Comparison of ENCODE assay signal across 27 cellular contexts in the genomic region with DNA sequence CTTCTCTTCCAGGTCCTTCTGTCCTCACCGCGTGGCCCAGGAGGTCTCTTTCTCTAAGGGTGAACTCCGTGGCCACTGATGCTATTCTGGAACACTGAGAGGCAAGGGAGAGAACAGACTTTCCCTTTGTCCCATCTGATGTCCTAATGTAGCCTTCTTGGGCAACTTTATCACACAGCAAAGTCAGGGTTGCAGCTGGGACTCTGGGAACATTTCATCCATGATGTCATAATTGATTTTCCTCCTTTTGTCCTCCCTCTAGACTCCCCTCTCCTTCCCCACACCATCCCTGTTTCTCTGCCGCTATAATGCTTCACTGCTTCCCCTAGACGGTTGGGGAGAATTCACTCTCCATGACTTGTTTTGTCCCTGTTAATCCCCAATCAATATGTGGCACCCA.
"Had no signal": no experiment of that assay in that cellular context is flagged by ENCODE, and none has a peak within 500 bp of the region (broad histone marks: within the 10 kb centered on the region; RNA-seq: fewer than 3 reads in every experiment).

No MANE protein-coding gene starts in this region.

- H3K36me3 ChIP-seq: neutrophil, pancreas, prostate gland, suprapubic skin, tibial artery, transverse colon, upper lobe of right lung, uterus had no signal

- H3K4me3 Mint-ChIP-seq: naive B cell; naive thymus-derived CD8-positive, alpha-beta T cell; natural killer cell treated with Interleukin-12 subunit alpha and Interleukin-12 subunit beta and Interleukin-15 and Interleukin-18, amount 100 ng/mL, for 72 hours; nephron progenitor cell; neural crest cell; stimulated activated effector memory CD8-positive, alpha-beta T cell treated with anti-CD3 and anti-CD28 coated beads, Interleukin-12 subunit alpha, Interleukin-12 subunit beta, amount 100 ng/mL, for 72 hours; stimulated activated naive CD8-positive, alpha-beta T cell treated with anti-CD3 and anti-CD28 coated beads, Interleukin-15, amount 100 ng/mL, for 72 hours; type B pancreatic cell had no signal

- H3K27ac ChIP-seq: neutrophil, pancreas, prostate gland, suprapubic skin, testis, tibial artery, upper lobe of right lung, uterus had no signal

- H3K36me3 Mint-ChIP-seq: naive B cell; naive thymus-derived CD8-positive, alpha-beta T cell; natural killer cell treated with Interleukin-12 subunit alpha and Interleukin-12 subunit beta and Interleukin-15 and Interleukin-18, amount 100 ng/mL, for 72 hours; stimulated activated effector memory CD8-positive, alpha-beta T cell treated with anti-CD3 and anti-CD28 coated beads, Interleukin-12 subunit alpha, Interleukin-12 subunit beta, amount 100 ng/mL, for 72 hours; type B pancreatic cell had no signal

- H3K27me3 Mint-ChIP-seq: natural killer cell treated with Interleukin-12 subunit alpha and Interleukin-12 subunit beta and Interleukin-15 and Interleukin-18, amount 100 ng/mL, for 72 hours; stimulated activated naive CD8-positive, alpha-beta T cell treated with anti-CD3 and anti-CD28 coated beads, Interleukin-15, amount 100 ng/mL, for 72 hours; type B pancreatic cell had no signal

- ATAC-seq: naive thymus-derived CD8-positive, alpha-beta T cell; natural killer cell treated with Interleukin-12 subunit alpha and Interleukin-12 subunit beta and Interleukin-15 and Interleukin-18, amount 100 ng/mL, for 72 hours; right cardiac atrium; sciatic nerve; stimulated activated effector memory CD8-positive, alpha-beta T cell treated with anti-CD3 and anti-CD28 coated beads, Interleukin-12 subunit alpha, Interleukin-12 subunit beta, amount 100 ng/mL, for 72 hours; stimulated activated naive CD8-positive, alpha-beta T cell treated with anti-CD3 and anti-CD28 coated beads, Interleukin-15, amount 100 ng/mL, for 72 hours; stimulated activated naive CD8-positive, alpha-beta T cell treated with anti-CD3 and anti-CD28 coated beads, Interleukin-15, Interleukin-2, amounts not matched to agents 100 U/mL and 50 U/mL, for 24 hours; upper lobe of right lung had no signal

- H3K4me1 Mint-ChIP-seq: naive B cell; naive thymus-derived CD8-positive, alpha-beta T cell; neural crest cell; stimulated activated effector memory CD8-positive, alpha-beta T cell treated with anti-CD3 and anti-CD28 coated beads, Interleukin-12 subunit alpha, Interleukin-12 subunit beta, amount 100 ng/mL, for 72 hours; stimulated activated naive CD8-positive, alpha-beta T cell treated with anti-CD3 and anti-CD28 coated beads, Interleukin-15, amount 100 ng/mL, for 72 hours had no signal

- H3K4me3 ChIP-seq: pancreas, prostate gland, suprapubic skin, testis, tibial artery, transverse colon, upper lobe of right lung, uterus had no signal

- H3K4me1 ChIP-seq: pancreas, prostate gland, suprapubic skin, testis, tibial artery, transverse colon, upper lobe of right lung, uterus had no signal

- FAIRE-seq: pancreas, small intestine had no signal

- H3K27ac Mint-ChIP-seq: naive B cell; naive thymus-derived CD8-positive, alpha-beta T cell; natural killer cell treated with Interleukin-12 subunit alpha and Interleukin-12 subunit beta and Interleukin-15 and Interleukin-18, amount 100 ng/mL, for 72 hours; nephron progenitor cell; stimulated activated effector memory CD8-positive, alpha-beta T cell treated with anti-CD3 and anti-CD28 coated beads, Interleukin-12 subunit alpha, Interleukin-12 subunit beta, amount 100 ng/mL, for 72 hours; stimulated activated naive CD8-positive, alpha-beta T cell treated with anti-CD3 and anti-CD28 coated beads, Interleukin-15, amount 100 ng/mL, for 72 hours; type B pancreatic cell had no signal

- DNase-seq: naive B cell; naive thymus-derived CD8-positive, alpha-beta T cell; nephron progenitor cell; nucleus accumbens; pancreas; right cardiac atrium; small intestine; stimulated activated CD4-positive, alpha-beta T cell treated with anti-CD3 and anti-CD28 coated beads, Interleukin-15, amount 100 ng/mL, for 24 hours; stimulated activated CD4-positive, alpha-beta T cell treated with anti-CD3 and anti-CD28 coated beads, Interleukin-2, amount 100 ng/mL, for 24 hours; stimulated activated CD4-positive, alpha-beta T cell treated with anti-CD3 and anti-CD28 coated beads, Interleukin-2, amount 100 ng/mL, for 48 hours; stimulated activated CD4-positive, alpha-beta T cell treated with anti-CD3 and anti-CD28 coated beads, Interleukin-4, amount 100 ng/mL, for 24 hours; stimulated activated naive CD4-positive, alpha-beta T cell; stimulated activated naive CD8-positive, alpha-beta T cell treated with anti-CD3 and anti-CD28 coated beads, Interleukin-15, amount 100 ng/mL, for 72 hours; stimulated activated naive CD8-positive, alpha-beta T cell treated with anti-CD3 and anti-CD28 coated beads, Interleukin-15, Interleukin-2, amounts not matched to agents 100 U/mL and 50 U/mL, for 24 hours; testis; tibial artery; transverse colon; upper lobe of right lung; uterus had no signal

- H3K27me3 ChIP-seq: neutrophil, pancreas, suprapubic skin, testis, tibial artery, transverse colon, upper lobe of right lung, uterus had no signal

- H3K9me3 ChIP-seq: neutrophil, pancreas, prostate gland, testis, upper lobe of right lung had no signal
